ENCODE assay signal across 12 cellular contexts in genomic region chr15:51286816-51287215, GRCh38. TPM values are rescaled to one million over a fixed set of nuclear protein-coding genes. Genes with fewer than 3 reads are reported as not detected.
DNase-seq lines count a peak whose midpoint lies in the region; ATAC-seq and TF ChIP-seq lines count a peak whose summit lies in the region.
"Had no signal": no experiment of that assay in that cellular context is flagged by ENCODE, and none has a peak within 500 bp of the region (broad histone marks: within the 10 kb centered on the region; RNA-seq: fewer than 3 reads in every experiment).

No MANE protein-coding gene starts in this region.

- ATAC-seq in mucosa of descending colon = peak; percentile 14
- ATAC-seq: esophagus mucosa had no signal

- no peak overlapping the region for H3K4me3 ChIP-seq in KMS-11 (IDR thresholded peaks at IDR 0.05; ENCODE audit: insufficient read depth, low read depth, low read length)
- H3K4me3 ChIP-seq in mucosa of descending colon = no peak overlapping the region

- peak; percentile 16 for DNase-seq in NCI-H82 (lab: John Stamatoyannopoulos, UW)
- no peak for DNase-seq in NCI-H82 treated with DMSO at 0.1 percent for 48 hours (lab: John Stamatoyannopoulos, UW; ENCODE audit: unreplicated experiment)
- DNase-seq in T47D (ENCODE audit: low read depth in 1 of 2, low spot score in 1 of 2) = peak; percentile 43 to 46
- peak in 1 of 3 donors; percentile 28 for DNase-seq in mucosa of descending colon
- DNase-seq in DMS79 (lab: John Stamatoyannopoulos, UW) = no peak
- DNase-seq in SW 1271 (lab: John Stamatoyannopoulos, UW) = no peak
- DNase-seq in COLO829 (ENCODE audit: low spot score) = no peak
- DNase-seq: activated T-cell treated with anti-CD3 and anti-CD28 coated beads, Interleukin-2, amount 50 U/mL, for 24 hours; GF-D8 had no signal

- intact Hi-C loops in mucosa of descending colon (cut with DNase I, micrococcal nuclease) = no loop called here

- H3K36me3 ChIP-seq in KMS-11 (ENCODE audit: insufficient read depth) = no peaks in the 10 kb centered on the region
- no peaks in the 10 kb centered on the region for H3K36me3 ChIP-seq in mucosa of descending colon (ENCODE audit: low read depth)

- H4K20me1 ChIP-seq in KMS-11 (ENCODE audit: insufficient read depth) = no peaks in the 10 kb centered on the region

- no peak overlapping the region for H3K27ac ChIP-seq in KMS-11

- H2AFZ ChIP-seq in KMS-11 (ENCODE audit: low read depth) = no peak overlapping the region

- no peak overlapping the region for H3K9ac ChIP-seq in KMS-11

- H3K27me3 ChIP-seq in KMS-11 (ENCODE audit: insufficient read depth, low read depth) = no peaks in the 10 kb centered on the region

- in situ Hi-C loops in T47D (cut with HindIII; ENCODE audit: low pct_unique_long_range_greater_than_20kb, low sequenced_read_pairs) = no loop called here

- H3K79me2 ChIP-seq in KMS-11 (ENCODE audit: insufficient read depth, low read depth) = no peaks in the 10 kb centered on the region

- H3K4me2 ChIP-seq in KMS-11 = no peak overlapping the region

- H3K9me3 ChIP-seq in mucosa of descending colon = no peaks in the 10 kb centered on the region

- TF ChIP-seq CTCF in KMS-11 (conservative IDR thresholded peaks at IDR 0.05; ENCODE audit: low read depth, low read length) (peak; percentile 48), mucosa of descending colon (IDR thresholded peaks at IDR 0.05) (no peak)

- H3K4me1 ChIP-seq in KMS-11 (ENCODE audit: low read depth, poor library complexity, severe bottlenecking) = peaks cover 17% of the 10 kb centered on the region
- H3K4me1 ChIP-seq in mucosa of descending colon (ENCODE audit: low read depth) = peaks cover 9% of the 10 kb centered on the region

RNA-seq across cellular contexts. Expression of gene CYP19A1, which starts 51.6 kb away (rescaled TPM):
- total RNA-seq in mucosa of descending colon = under 1 TPM; 0.06 to 0.63 (median 0.23) TPM
- total RNA-seq: esophagus mucosa had no signal

RNA-seq across cellular contexts. Expression of gene GLDN, which starts 54.6 kb away (rescaled TPM):
- total RNA-seq in mucosa of descending colon = 10 to 100 TPM in 1 of 3 donors, 1 to 10 TPM in 2; 3.5 to 10.0 (median 5.3) TPM
- total RNA-seq: OCI-LY7 had no signal

Comparison
In these comparisons a context has a peak if more than half of its experiments do, and no peak if none do; other contexts are left out.
1. DNase-seq: peak in NCI-H82 (single experiment) and T47D (2 of 2); none in NCI-H82 treated with DMSO at 0.1 percent for 48 hours (single experiment), DMS79 (single experiment), SW 1271 (0 of 2) and COLO829 (single experiment).